ENCODE assay signal across 13 cellular contexts in genomic region chr1:45403298-45404079, GRCh38.
A peak's percentile ranks its signal among the peaks of the same experiment; 100 is the strongest.
DNase-seq lines count a peak whose midpoint lies in the region; ATAC-seq, FAIRE-seq and TF ChIP-seq lines count a peak whose summit lies in the region.
"Had no signal": no experiment of that assay in that cellular context is flagged by ENCODE, and none has a peak within 500 bp of the region (broad histone marks: within the 10 kb centered on the region; RNA-seq: fewer than 3 reads in every experiment).

No MANE protein-coding gene starts in this region.

- H3K36me3 ChIP-seq in bronchial epithelial cell (ENCODE audit: control insufficient read depth, insufficient read depth, low read length) (no peaks in the 10 kb centered on the region), spleen (no peaks in the 10 kb centered on the region)
- H3K36me3 ChIP-seq: sigmoid colon, upper lobe of left lung had no signal

- H3K4me3 ChIP-seq in A549 (no peak overlapping the region), LNCaP clone FGC (ENCODE audit: low read depth, low read length) (no peak overlapping the region), bronchial epithelial cell (ENCODE audit: low read depth, low read length) (no peak overlapping the region), spleen (no peak overlapping the region)
- H3K4me3 ChIP-seq: sigmoid colon, upper lobe of left lung had no signal

- H3K4me1 Mint-ChIP-seq in memory B cell: peaks cover 15% of the 10 kb centered on the region

- intact Hi-C loops in spleen (cut with DNase I; ENCODE audit: low total_unique reads): no loop called here

- ATAC-seq in A549 (no peak), memory B cell (ENCODE audit: low read depth) (no peak), HG02759 (IDR thresholded peaks at IDR 0.05; ENCODE audit: unreplicated experiment) (no peak), HG02642 (IDR thresholded peaks at IDR 0.05; ENCODE audit: poor library complexity, unreplicated experiment) (no peak)

- TF ChIP-seq RAD21 in A549 (conservative IDR thresholded peaks at IDR 0.05 in 1 of 2, IDR thresholded peaks at IDR 0.05 in 1 of 2): no peak

- 55% methylated on average over 4 of the region's 4 CpGs for WGBS in A549 (ENCODE audit: missing lambda C conversion rate)
- WGBS in spleen, 5 donors: 84 to 95% (median 91%) methylated on average over 4 of the region's 4 CpGs

- FAIRE-seq in A549 (lab: Jason Lieb, UNC) (no peak), bronchial epithelial cell (lab: Jason Lieb, UNC) (no peak)

- CTCF ChIA-PET in A549 (lab: Yijun Ruan, JAX): interaction anchor here (0.6 to 1.1 kb wide), 3 partner anchors 8 to 533 kb away, joined by 3 to 4 read pairs (median 3); no protein-coding TSS in a partner anchor

- H3K27me3 ChIP-seq in bronchial epithelial cell (ENCODE audit: control insufficient read depth, insufficient read depth, low read length) (no peaks in the 10 kb centered on the region), spleen (replicated peaks in 1 of 7) (no peaks in the 10 kb centered on the region)
- H3K27me3 ChIP-seq: sigmoid colon, upper lobe of left lung had no signal

- DNase-seq in A549 (ENCODE audit: low read depth in 1 of 2, low spot score in 1 of 2) (no peak), LNCaP clone FGC (ENCODE audit: low read depth) (peak; percentile 67), bronchial epithelial cell (ENCODE audit: low read depth) (peak; percentile 82), memory B cell (ENCODE audit: low spot score in 2 of 2) (no peak), inferior parietal cortex (ENCODE audit: extremely low spot score) (no peak), spleen (no peak)
- DNase-seq: amniotic stem cell, GOT3, NCI-H2107, sigmoid colon, upper lobe of left lung had no signal

- peak overlapping the region; percentile 17 for H3K27ac Mint-ChIP-seq in memory B cell

- H3K4me1 ChIP-seq in A549 (no peaks in the 10 kb centered on the region), spleen (peaks cover 0 to 13% (median 7%) of the 10 kb centered on the region in 6 donors)
- H3K4me1 ChIP-seq: sigmoid colon had no signal

- H3K9me3 ChIP-seq in A549 (no peaks in the 10 kb centered on the region), spleen (no peaks in the 10 kb centered on the region)
- H3K9me3 ChIP-seq: sigmoid colon, upper lobe of left lung had no signal

- TF ChIP-seq CTCF in A549 (IDR thresholded peaks at IDR 0.05) (no peak), LNCaP clone FGC (IDR thresholded peaks at IDR 0.05; ENCODE audit: control insufficient read depth, extremely low read depth, insufficient read depth) (no peak), bronchial epithelial cell (IDR thresholded peaks at IDR 0.05; ENCODE audit: insufficient read depth, low read length, severe bottlenecking) (no peak), spleen (IDR thresholded peaks at IDR 0.05 in 8 of 11, conservative IDR thresholded peaks at IDR 0.05 in 3 of 11) (no peak)

- no peak for TF ChIP-seq EP300 in A549 (IDR thresholded peaks at IDR 0.05)

- H3K27ac ChIP-seq in A549 (no peak overlapping the region), spleen (no peak overlapping the region)
- H3K27ac ChIP-seq: sigmoid colon, upper lobe of left lung had no signal

- peaks cover 1% of the 10 kb centered on the region for H3K9me3 Mint-ChIP-seq in memory B cell

- no peak overlapping the region for H3K4me3 Mint-ChIP-seq in memory B cell

- H3K4me2 ChIP-seq in A549: no peak overlapping the region

- peaks cover 4% of the 10 kb centered on the region for H3K36me3 Mint-ChIP-seq in memory B cell

- POLR2A ChIA-PET in A549 (lab: Yijun Ruan, JAX): no interaction called here

- TF ChIP-seq POLR2A in A549 (IDR thresholded peaks at IDR 0.05; ENCODE audit: low read length) (no peak), spleen (IDR thresholded peaks at IDR 0.05) (no peak)

- no peaks in the 10 kb centered on the region for H3K27me3 Mint-ChIP-seq in memory B cell

TF ChIP-seq in A549, 52 proteins besides CTCF, POLR2A, EP300 and RAD21:
- no peak for TF ChIP-seq RARB (CRISPR knock-in tag; IDR thresholded peaks at IDR 0.05)
- TF ChIP-seq ZC3H11A (IDR thresholded peaks at IDR 0.05): no peak
- no peak for TF ChIP-seq HEYL (CRISPR knock-in tag; IDR thresholded peaks at IDR 0.05)
- no peak for TF ChIP-seq MYC (IDR thresholded peaks at IDR 0.05; ENCODE audit: borderline replicate concordance, low read length)
- TF ChIP-seq TFCP2L1 (CRISPR knock-in tag; IDR thresholded peaks at IDR 0.05): no peak
- peak; percentile 62 for TF ChIP-seq MAFK (IDR thresholded peaks at IDR 0.05; ENCODE audit: partially characterized antibody)
TF ChIP-seq in A549: peak in this region for 1.

Comparison
In these comparisons a context has a peak if more than half of its experiments do, and no peak if none do; other contexts are left out.
1. DNase-seq: peak in LNCaP clone FGC (single experiment) and bronchial epithelial cell (single experiment); none in A549 (0 of 2), memory B cell (0 of 2), inferior parietal cortex (single experiment) and spleen (single experiment).